ENCODE assay signal across 21 cellular contexts in the genomic region with DNA sequence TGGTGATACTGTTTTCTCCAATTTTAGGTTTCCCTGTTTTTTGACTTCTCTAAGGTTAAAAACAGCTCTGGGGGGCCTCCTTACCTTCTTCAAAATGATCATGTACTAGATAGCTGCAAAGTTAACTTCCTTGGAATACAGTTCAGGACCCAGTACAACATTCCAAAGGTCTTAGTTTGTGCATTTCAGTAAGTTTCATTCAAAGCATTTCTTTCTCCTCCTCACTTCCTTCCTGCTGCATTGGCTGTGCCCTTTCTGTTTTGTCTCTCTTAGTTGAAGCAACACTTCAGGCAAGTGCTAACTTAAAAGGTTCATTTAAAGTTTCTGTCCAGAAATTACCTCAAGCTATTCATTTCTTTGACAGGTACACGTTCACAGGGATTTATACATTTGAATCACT.
DNase-seq lines count a peak whose midpoint lies in the region; ATAC-seq and TF ChIP-seq lines count a peak whose summit lies in the region.
"Had no signal": no experiment of that assay in that cellular context is flagged by ENCODE, and none has a peak within 500 bp of the region (broad histone marks: within the 10 kb centered on the region; RNA-seq: fewer than 3 reads in every experiment).

No MANE protein-coding gene starts in this region.

- TF ChIP-seq CTCF in RWPE2 (IDR thresholded peaks at IDR 0.05; ENCODE audit: poor library complexity, severe bottlenecking), result no peak
- no peak for TF ChIP-seq CTCF in fibroblast of lung (conservative IDR thresholded peaks at IDR 0.05 in 1 of 2, IDR thresholded peaks at IDR 0.05 in 1 of 2; ENCODE audit: low read depth in 1 of 2, low read length in 2 of 2)
- TF ChIP-seq CTCF in osteocyte (IDR thresholded peaks at IDR 0.05), result no peak

- peak overlapping the region; percentile 66 for H3K27ac ChIP-seq in RWPE2 (ENCODE audit: poor library complexity, severe bottlenecking)
- H3K27ac ChIP-seq in fibroblast of lung (ENCODE audit: insufficient read depth, low read length), result no peak overlapping the region
- H3K27ac ChIP-seq: skin epidermis, vagina, VCaP had no signal

- H3K9me3 ChIP-seq in RWPE2 (ENCODE audit: severe bottlenecking) (no peaks in the 10 kb centered on the region), fibroblast of lung (ENCODE audit: control insufficient read depth, insufficient read depth, low read depth, low read length) (no peaks in the 10 kb centered on the region)
- H3K9me3 ChIP-seq: vagina had no signal

- no peaks in the 10 kb centered on the region for H4K20me1 ChIP-seq in fibroblast of lung (ENCODE audit: control insufficient read depth, extremely low read depth, insufficient read depth, low read length)

- H3K4me1 ChIP-seq in RWPE2 (ENCODE audit: insufficient read depth, poor library complexity, severe bottlenecking) (peaks cover 34% of the 10 kb centered on the region), fibroblast of lung (ENCODE audit: control insufficient read depth, extremely low read depth, insufficient read depth, low read length) (peaks cover 9% of the 10 kb centered on the region)
- H3K4me1 ChIP-seq: vagina had no signal

- no peak overlapping the region for H3K9ac ChIP-seq in fibroblast of lung (ENCODE audit: insufficient read depth, low read length)

- no peak overlapping the region for H3K4me3 ChIP-seq in RWPE2 (ENCODE audit: severe bottlenecking)
- no peak overlapping the region for H3K4me3 ChIP-seq in fibroblast of lung (replicated peaks in 1 of 4; ENCODE audit: control extremely low read depth in 1 of 4, insufficient read depth in 1 of 4, low read depth in 3 of 4, low read length in 4 of 4)
- H3K4me3 ChIP-seq: skin epidermis, vagina had no signal

- H3K36me3 ChIP-seq in RWPE2 (ENCODE audit: low read depth) (no peaks in the 10 kb centered on the region), fibroblast of lung (ENCODE audit: control insufficient read depth, insufficient read depth, low read length) (no peaks in the 10 kb centered on the region)
- H3K36me3 ChIP-seq: vagina had no signal

- ATAC-seq in RWPE2 (ENCODE audit: low read depth) (peak; percentile 45; the same call in 2 of the 3 replicates), HG02571 (IDR thresholded peaks at IDR 0.05; ENCODE audit: unreplicated experiment) (no peak)

- peaks cover 38% of the 10 kb centered on the region for H3K4me1 Mint-ChIP-seq in osteocyte (ENCODE audit: unreplicated experiment)
- H3K4me1 Mint-ChIP-seq: B cell, naive B cell had no signal

- H3K27me3 ChIP-seq in RWPE2 (ENCODE audit: insufficient read depth, poor library complexity, severe bottlenecking) (no peaks in the 10 kb centered on the region), fibroblast of lung (ENCODE audit: control insufficient read depth, insufficient read depth, low read length) (no peaks in the 10 kb centered on the region)
- H3K27me3 ChIP-seq: vagina had no signal

- no peaks in the 10 kb centered on the region for H3K9me3 Mint-ChIP-seq in osteocyte (ENCODE audit: unreplicated experiment)
- H3K9me3 Mint-ChIP-seq: naive B cell; T-helper 1 cell treated with Interleukin-12 subunit alpha and Interleukin-12 subunit beta and Interleukin-4 antibody, amounts not matched to agents 30 μg/mL and 1 μg/mL, for 36 hours had no signal

- DNase-seq in EH (ENCODE audit: low read depth), result peak; percentile 74
- no peak for DNase-seq in RWPE2 (ENCODE audit: low spot score)
- peak; percentile 8 to 56 for DNase-seq in fibroblast of lung (ENCODE audit: low read depth in 2 of 2)
- DNase-seq in osteocyte (ENCODE audit: extremely low spot score, unreplicated experiment), result no peak
- DNase-seq in activated naive CD4-positive, alpha-beta T cell treated with anti-CD3 and anti-CD28 coated beads, Interleukin-2, amount 50 U/mL, for 16 hours, result no peak
- no peak for DNase-seq in NOMO-1 treated with DMSO at 0.1 percent for 48 hours (lab: John Stamatoyannopoulos, UW; ENCODE audit: unreplicated experiment)
- DNase-seq in globus pallidus (ENCODE audit: low spot score), result no peak
- DNase-seq: activated CD4-positive, alpha-beta T cell treated with anti-CD3 and anti-CD28 coated beads, Interleukin-2, amount 50 U/mL, for 4 hours; activated T-cell treated with anti-CD3 and anti-CD28 coated beads for 4 hours; aorta; H7; naive B cell; NCI-H2029 treated with DMSO at 0.1 percent for 48 hours; NCI-H510A; stimulated activated CD4-positive, alpha-beta T cell treated with anti-CD3 and anti-CD28 coated beads, Interleukin-4, amount 100 ng/mL, for 4 hours had no signal

- no peak overlapping the region for H2AFZ ChIP-seq in fibroblast of lung (ENCODE audit: low read length)

- no peaks in the 10 kb centered on the region for H3K36me3 Mint-ChIP-seq in osteocyte (ENCODE audit: unreplicated experiment)
- H3K36me3 Mint-ChIP-seq: naive B cell had no signal

- H3K4me3 Mint-ChIP-seq in osteocyte (ENCODE audit: unreplicated experiment), result no peak overlapping the region
- H3K4me3 Mint-ChIP-seq: B cell; naive B cell; T-helper 1 cell treated with Interleukin-12 subunit alpha and Interleukin-12 subunit beta and Interleukin-4 antibody, amounts not matched to agents 30 μg/mL and 1 μg/mL, for 36 hours had no signal

- H3K27ac Mint-ChIP-seq in osteocyte (ENCODE audit: unreplicated experiment), result peak overlapping the region; percentile 16
- H3K27ac Mint-ChIP-seq: B cell; naive B cell; T-helper 1 cell treated with Interleukin-12 subunit alpha and Interleukin-12 subunit beta and Interleukin-4 antibody, amounts not matched to agents 30 μg/mL and 1 μg/mL, for 36 hours had no signal

- H3K79me2 ChIP-seq in fibroblast of lung (ENCODE audit: control insufficient read depth, insufficient read depth, low read length), result no peaks in the 10 kb centered on the region

- no peak overlapping the region for H3K4me2 ChIP-seq in fibroblast of lung (ENCODE audit: extremely low read depth, insufficient read depth, low read length)

- H3K27me3 Mint-ChIP-seq in osteocyte (ENCODE audit: unreplicated experiment), result no peaks in the 10 kb centered on the region

Comparison
In these comparisons a context has a peak if more than half of its experiments do, and no peak if none do; other contexts are left out.
1. DNase-seq: peak in EH (single experiment) and fibroblast of lung (2 of 2); none in RWPE2 (single experiment), osteocyte (single experiment), activated naive CD4-positive, alpha-beta T cell treated with anti-CD3 and anti-CD28 coated beads, Interleukin-2, amount 50 U/mL, for 16 hours (single experiment), NOMO-1 treated with DMSO at 0.1 percent for 48 hours (single experiment) and globus pallidus (single experiment).